In the genomic region with DNA sequence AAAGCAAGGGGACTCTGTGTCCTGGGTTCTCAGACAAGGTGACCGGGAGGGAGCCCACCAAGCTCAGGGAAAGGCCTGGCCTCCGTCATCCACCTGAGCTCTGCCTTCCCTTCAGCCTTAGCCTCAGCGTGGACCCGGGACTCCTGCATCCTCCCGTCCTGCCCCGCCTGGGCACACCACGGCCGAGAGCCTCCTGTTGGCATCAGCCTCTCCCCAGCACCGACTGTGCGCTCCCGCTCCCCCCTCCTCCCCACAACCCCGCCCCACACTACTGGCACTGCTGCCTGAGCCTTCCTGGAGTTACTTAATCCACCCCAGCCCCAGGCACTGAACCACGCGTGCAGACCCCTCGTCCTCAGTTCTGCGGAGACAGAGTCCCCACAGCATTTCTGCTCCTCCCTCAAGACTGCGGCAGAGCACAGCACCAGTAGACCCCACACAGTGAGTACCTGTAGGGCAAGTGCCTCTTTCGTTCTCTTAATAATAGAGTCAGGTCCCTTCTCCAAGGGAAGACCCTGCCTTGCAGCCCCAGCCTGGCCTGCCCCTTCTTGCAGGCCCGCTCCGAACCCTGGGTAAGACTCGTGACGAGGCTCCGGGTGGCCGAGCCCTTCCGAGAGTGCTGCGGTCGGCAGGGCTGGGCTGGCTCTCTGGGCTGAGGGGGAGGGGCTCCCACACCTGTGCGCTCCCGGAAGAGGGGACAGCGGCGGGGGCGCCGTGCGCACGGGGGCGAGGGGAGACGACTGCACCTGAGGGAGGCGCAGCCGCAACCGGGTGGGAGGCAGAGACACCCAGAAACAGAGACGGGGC, we compare ENCODE assay signal across 9 cellular contexts. TPM values are rescaled to one million over a fixed set of nuclear protein-coding genes. Genes with fewer than 3 reads are reported as not detected.
DNase-seq lines count a peak whose midpoint lies in the region; ATAC-seq, FAIRE-seq and TF ChIP-seq lines count a peak whose summit lies in the region.
"Had no signal": no experiment of that assay in that cellular context is flagged by ENCODE, and none has a peak within 500 bp of the region (broad histone marks: within the 10 kb centered on the region; RNA-seq: fewer than 3 reads in every experiment).

A gene with protein sequence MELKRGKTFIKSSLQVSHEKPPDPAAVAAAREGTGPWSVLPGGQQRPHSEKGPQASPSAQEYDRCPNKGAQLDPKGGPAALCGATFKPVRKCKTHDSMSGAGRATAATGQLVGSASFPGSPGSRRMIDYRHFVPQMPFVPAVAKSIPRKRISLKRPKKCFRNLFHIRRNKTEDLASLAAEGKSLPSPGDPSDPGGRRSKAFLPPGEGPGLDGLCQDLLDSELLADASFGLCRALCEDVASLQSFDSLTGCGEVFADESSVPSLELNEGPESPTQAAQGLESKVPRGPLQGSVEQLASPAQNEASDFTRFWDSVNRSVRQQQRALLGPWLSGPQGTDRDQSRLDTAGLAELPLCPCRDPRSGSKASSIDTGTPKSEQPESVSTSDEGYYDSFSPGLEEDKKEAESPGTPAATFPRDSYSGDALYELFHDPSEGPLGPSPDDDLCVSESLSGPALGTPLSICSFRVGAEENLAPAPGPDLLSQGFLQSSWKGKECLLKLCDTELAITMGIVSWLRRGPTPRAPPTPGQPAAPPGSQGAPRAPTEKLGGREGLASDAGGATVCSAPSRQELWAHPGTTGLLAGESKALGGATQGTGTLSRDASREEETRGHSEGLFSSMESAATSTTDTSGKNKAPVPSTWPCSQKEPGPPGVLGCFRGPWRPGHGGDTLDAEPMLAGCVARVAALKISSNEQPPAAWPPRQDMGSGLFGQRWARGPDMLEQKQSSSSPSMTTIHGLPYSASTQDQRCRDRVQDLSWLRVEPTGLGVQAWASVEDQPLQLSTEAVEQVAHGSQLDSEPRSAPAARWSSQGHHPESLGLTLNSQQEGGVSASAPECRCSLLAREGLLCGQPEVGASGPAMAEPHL (plus strand): TSS at position 307 of the 807 bp plus-strand sequence. CDS start 6,533 bp downstream, outside the sequence.

- H3K4me1 Mint-ChIP-seq in activated CD4-positive, alpha-beta memory T cell treated with anti-CD3 and anti-CD28 coated beads for 36 hours (ENCODE audit: low read depth): peaks cover 7% of the 10 kb centered on the region

- H3K27ac ChIP-seq in right cardiac atrium (ENCODE audit: low read length): no peak within 1 kb of the TSS
- H3K27ac ChIP-seq in smooth muscle cell (ENCODE audit: low read depth): no peak within 1 kb of the TSS
- H3K27ac ChIP-seq: thoracic aorta had no signal

- no peaks in the 10 kb centered on the region for H3K36me3 ChIP-seq in smooth muscle cell (ENCODE audit: low read depth)
- H3K36me3 ChIP-seq: thoracic aorta had no signal

- WGBS in right cardiac atrium: 2% methylated on average over 41 of the region's 41 CpGs
- 1% methylated on average over 17 of the region's 41 CpGs for WGBS in smooth muscle cell (ENCODE audit: low lambda C conversion rate)

- peak within 1 kb of the TSS; percentile 47 for H3K4me3 ChIP-seq in right cardiac atrium (ENCODE audit: low read length)
- H3K4me3 ChIP-seq in smooth muscle cell: peak within 1 kb of the TSS; percentile 50
- H3K4me3 ChIP-seq: thoracic aorta had no signal

- H3K9me3 ChIP-seq in right cardiac atrium (ENCODE audit: control insufficient read depth, low read length) (no peaks in the 10 kb centered on the region), smooth muscle cell (replicated peaks; ENCODE audit: low read depth) (no peaks in the 10 kb centered on the region)
- H3K9me3 ChIP-seq: thoracic aorta had no signal

- intact Hi-C loops in right cardiac atrium (cut with DNase I): no loop called here
- intact Hi-C loops in activated CD4-positive, alpha-beta memory T cell treated with anti-CD3 and anti-CD28 coated beads for 36 hours (cut with micrococcal nuclease): no loop called here

- H3K36me3 Mint-ChIP-seq in activated CD4-positive, alpha-beta memory T cell treated with anti-CD3 and anti-CD28 coated beads for 36 hours: no peaks in the 10 kb centered on the region

- peak within 1 kb of the TSS; percentile 87 for H3K4me2 ChIP-seq in smooth muscle cell

- no peak within 1 kb of the TSS for H3K4me3 Mint-ChIP-seq in activated CD4-positive, alpha-beta memory T cell treated with anti-CD3 and anti-CD28 coated beads for 36 hours

- H3F3A ChIP-seq in smooth muscle cell (ENCODE audit: low read depth): no peaks in the 10 kb centered on the region

- CTCF ChIA-PET in activated CD4-positive, alpha-beta memory T cell treated with anti-CD3 and anti-CD28 coated beads for 36 hours (lab: Charles Lee): no interaction called here

- no peak for FAIRE-seq in GM19239 (lab: Jason Lieb, UNC)
- FAIRE-seq: islet of Langerhans had no signal

- H3K27me3 ChIP-seq in right cardiac atrium (ENCODE audit: control insufficient read depth, insufficient read depth) (no peaks in the 10 kb centered on the region), smooth muscle cell (ENCODE audit: low read depth) (peaks cover 73% of the 10 kb centered on the region)

- H3K4me1 ChIP-seq in right cardiac atrium (ENCODE audit: control insufficient read depth, insufficient read depth, low read length) (no peaks in the 10 kb centered on the region), smooth muscle cell (ENCODE audit: low read depth) (peaks cover 3% of the 10 kb centered on the region)

- TF ChIP-seq CTCF in smooth muscle cell (IDR thresholded peaks at IDR 0.05; ENCODE audit: borderline replicate concordance, insufficient read depth, poor library complexity, severe bottlenecking): no peak

- ATAC-seq in HG02642 (IDR thresholded peaks at IDR 0.05; ENCODE audit: poor library complexity, unreplicated experiment) (peak; percentile 44), right cardiac atrium (peak in 1 of 2 donors; percentile 15)

- H3K9ac ChIP-seq in smooth muscle cell (ENCODE audit: low read depth): no peak within 1 kb of the TSS

- peak; percentile 75 for DNase-seq in NCI-H510A (lab: John Stamatoyannopoulos, UW)
- DNase-seq in right cardiac atrium: peak in 1 of 3 donors; percentile 53
- DNase-seq in smooth muscle cell (lab: John Stamatoyannopoulos, UW; ENCODE audit: unreplicated experiment): no peak
- no peak for DNase-seq in T1000 (lab: John Stamatoyannopoulos, UW)
- no peak for DNase-seq in activated CD4-positive, alpha-beta memory T cell treated with anti-CD3 and anti-CD28 coated beads for 36 hours
- DNase-seq in GM19239 (ENCODE audit: insufficient read length, low spot score): no peak

- no peak within 1 kb of the TSS for H2AFZ ChIP-seq in smooth muscle cell (ENCODE audit: low read depth)

- POLR2A ChIA-PET in activated CD4-positive, alpha-beta memory T cell treated with anti-CD3 and anti-CD28 coated beads for 36 hours (lab: Charles Lee): no interaction called here

- no peaks in the 10 kb centered on the region for H3K9me3 Mint-ChIP-seq in activated CD4-positive, alpha-beta memory T cell treated with anti-CD3 and anti-CD28 coated beads for 36 hours

- no peaks in the 10 kb centered on the region for H3K79me2 ChIP-seq in smooth muscle cell (ENCODE audit: low read depth)

- H3K27me3 Mint-ChIP-seq in activated CD4-positive, alpha-beta memory T cell treated with anti-CD3 and anti-CD28 coated beads for 36 hours: peaks cover 43% of the 10 kb centered on the region

- H4K20me1 ChIP-seq in smooth muscle cell (ENCODE audit: low read depth): no peaks in the 10 kb centered on the region

- H3K27ac Mint-ChIP-seq in activated CD4-positive, alpha-beta memory T cell treated with anti-CD3 and anti-CD28 coated beads for 36 hours: no peak within 1 kb of the TSS

RNA-seq across cellular contexts. Expression of the gene that starts here (rescaled TPM):
- total RNA-seq in right cardiac atrium: not detected
- polyA plus RNA-seq in right cardiac atrium: 0.02 TPM
- total RNA-seq in smooth muscle cell: not detected in 2 replicates
- polyA plus RNA-seq in smooth muscle cell: not detected in 2 replicates
- not detected for total RNA-seq in activated CD4-positive, alpha-beta memory T cell treated with anti-CD3 and anti-CD28 coated beads for 36 hours
- total RNA-seq: thoracic aorta had no signal
